ENCODE assay signal across 20 cellular contexts in genomic region chr9:134192951-134193731, GRCh38. TPM values are rescaled to one million over a fixed set of nuclear protein-coding genes. Genes with fewer than 3 reads are reported as not detected.
DNase-seq lines count a peak whose midpoint lies in the region; ATAC-seq and TF ChIP-seq lines count a peak whose summit lies in the region.
"Had no signal": no experiment of that assay in that cellular context is flagged by ENCODE, and none has a peak within 500 bp of the region (broad histone marks: within the 10 kb centered on the region; RNA-seq: fewer than 3 reads in every experiment).

No MANE protein-coding gene starts in this region.

- peaks cover 0 to 14% (median 5%) of the 10 kb centered on the region in 11 experiments; a peak in 6 of 22 replicates for H3K9me3 ChIP-seq in BLaER1 treated with 17β-estradiol and CSF1 and Interleukin-3, amounts not matched to agents 10 nM and 100 nM (replicated peaks in 1 of 11)
- no peaks in the 10 kb centered on the region for H3K9me3 ChIP-seq in ovary

- no peaks in the 10 kb centered on the region for H4K20me1 ChIP-seq in BLaER1 treated with 17β-estradiol and CSF1 and Interleukin-3, amounts not matched to agents 10 nM and 100 nM

- intact Hi-C loops in ovary (cut with DNase I), result no loop called here

- H3K27me3 ChIP-seq in BLaER1 treated with 17β-estradiol and CSF1 and Interleukin-3, amounts not matched to agents 10 nM and 100 nM, result no peaks in the 10 kb centered on the region
- peaks cover 2% of the 10 kb centered on the region for H3K27me3 ChIP-seq in H7 (ENCODE audit: control insufficient read depth, insufficient read depth, low read length)
- no peaks in the 10 kb centered on the region for H3K27me3 ChIP-seq in ovary

- no peaks in the 10 kb centered on the region for H3K36me3 ChIP-seq in BLaER1 treated with 17β-estradiol and CSF1 and Interleukin-3, amounts not matched to agents 10 nM and 100 nM
- H3K36me3 ChIP-seq in H7 (replicated peaks; ENCODE audit: control insufficient read depth, insufficient read depth, low read length), result no peaks in the 10 kb centered on the region
- H3K36me3 ChIP-seq in ovary, result no peaks in the 10 kb centered on the region

- TF ChIP-seq EP300 in ovary (IDR thresholded peaks at IDR 0.05), result no peak

- H3K4me1 ChIP-seq in BLaER1 treated with 17β-estradiol and CSF1 and Interleukin-3, amounts not matched to agents 10 nM and 100 nM, result peaks cover 76 to 100% (median 97%) of the 10 kb centered on the region in 10 experiments
- peaks cover 13% of the 10 kb centered on the region for H3K4me1 ChIP-seq in ovary (ENCODE audit: insufficient read depth)

- peak overlapping the region; percentile 39 to 97 (median 93); a peak in 20 of 22 replicates for H3K27ac ChIP-seq in BLaER1 treated with 17β-estradiol and CSF1 and Interleukin-3, amounts not matched to agents 10 nM and 100 nM
- no peak overlapping the region for H3K27ac ChIP-seq in ovary
- H3K27ac ChIP-seq: coronary artery, KMS-11 had no signal

- peak overlapping the region; percentile 84 to 98 (median 95) for H3K4me2 ChIP-seq in BLaER1 treated with 17β-estradiol and CSF1 and Interleukin-3, amounts not matched to agents 10 nM and 100 nM
- H3K4me2 ChIP-seq: KMS-11 had no signal

- WGBS in ovary, 3 donors, result 89 to 93% (median 92%) methylated on average over 19 to 21 of the region's 21 CpGs

- DNase-seq in H7, result peak; percentile 26
- peak; percentile 49 for DNase-seq in astrocyte of the hippocampus (ENCODE audit: low read depth, low spot score)
- peak in 3 of 5 donors; percentile 7 to 31 (median 15) for DNase-seq in ovary
- no peak for DNase-seq in activated gamma-delta T cell treated with Interleukin-2 at 50 U/mL for 16 hours
- DNase-seq in NCI-H82 treated with DMSO at 0.1 percent for 48 hours (lab: John Stamatoyannopoulos, UW; ENCODE audit: unreplicated experiment), result no peak
- DNase-seq in stimulated activated CD8-positive, alpha-beta memory T cell treated with anti-CD3 and anti-CD28 coated beads, Interleukin-4, amount 100 ng/mL, for 48 hours, result no peak
- DNase-seq: activated naive CD4-positive, alpha-beta T cell treated with Interleukin-2 at 50 U/mL for 16 hours; activated T-cell treated with anti-CD3 and anti-CD28 coated beads for 4 hours; AML-193; NCI-H1105 treated with DMSO at 0.1 percent for 48 hours; NCI-H2107; NCI-H748 treated with DMSO at 0.1 percent for 48 hours; stimulated activated CD4-positive, alpha-beta T cell treated with anti-CD3 and anti-CD28 coated beads, Interleukin-4, amount 100 ng/mL, for 4 hours had no signal

- ATAC-seq in HG03175 (IDR thresholded peaks at IDR 0.05; ENCODE audit: unreplicated experiment), result no peak

- no peak for TF ChIP-seq POLR2A in ovary (IDR thresholded peaks at IDR 0.05)

- H3K9ac ChIP-seq in BLaER1 treated with 17β-estradiol and CSF1 and Interleukin-3, amounts not matched to agents 10 nM and 100 nM, result peak overlapping the region; percentile 30 to 86 (median 81); a peak in 21 of 22 replicates
- H3K9ac ChIP-seq: KMS-11 had no signal

- no peak for TF ChIP-seq CTCF in ovary (IDR thresholded peaks at IDR 0.05)

- peak overlapping the region in 6 of 10 experiments; percentile 10 to 45 (median 20); a peak in 9 of 20 replicates for H3K4me3 ChIP-seq in BLaER1 treated with 17β-estradiol and CSF1 and Interleukin-3, amounts not matched to agents 10 nM and 100 nM
- no peak overlapping the region for H3K4me3 ChIP-seq in H7 (ENCODE audit: insufficient read depth, low read depth, low read length)
- H3K4me3 ChIP-seq in ovary, result no peak overlapping the region
- H3K4me3 ChIP-seq: coronary artery had no signal

RNA-seq across cellular contexts. Expression of gene RNU6ATAC, which starts 28.8 kb away (rescaled TPM):
- not detected in 2 replicates for total RNA-seq in H7 (2014; rRNA removed; shearing (Covaris generic))
- 100 to 1,000 TPM in 3 of 7 donors, 10 to 100 TPM in 2, not detected in 2; 74.9 to 294 (median 169) TPM for total RNA-seq in ovary
- polyA plus RNA-seq in ovary, result not detected
- total RNA-seq: osteoblast, skeletal muscle tissue, subcutaneous adipose tissue had no signal

RNA-seq across cellular contexts. Expression of gene WDR5, which starts 57.3 kb away (rescaled TPM):
- 40.3 and 40.9 TPM in 2 replicates for total RNA-seq in H7 (2014; rRNA removed; shearing (Covaris generic))
- 10 to 100 TPM in 6 of 7 donors, 1 to 10 TPM in 1; 8.7 to 33.5 (median 28.6) TPM for total RNA-seq in ovary
- polyA plus RNA-seq in ovary, result 10 to 100 TPM; 20.0 to 22.3 TPM

Comparison
In these comparisons a context has a peak if more than half of its experiments do, and no peak if none do; other contexts are left out.
1. H3K27ac ChIP-seq: peak in BLaER1 treated with 17β-estradiol and CSF1 and Interleukin-3, amounts not matched to agents 10 nM and 100 nM (11 of 11); none in ovary (0 of 2).
2. H3K4me3 ChIP-seq: peak in BLaER1 treated with 17β-estradiol and CSF1 and Interleukin-3, amounts not matched to agents 10 nM and 100 nM (6 of 10); none in H7 (single experiment) and ovary (single experiment).
3. DNase-seq: peak in H7 (single experiment), astrocyte of the hippocampus (single experiment) and ovary (3 of 5); none in activated gamma-delta T cell treated with Interleukin-2 at 50 U/mL for 16 hours (single experiment), NCI-H82 treated with DMSO at 0.1 percent for 48 hours (single experiment) and stimulated activated CD8-positive, alpha-beta memory T cell treated with anti-CD3 and anti-CD28 coated beads, Interleukin-4, amount 100 ng/mL, for 48 hours (single experiment).